12 cellular contexts compared by ENCODE assay signal in the genomic region with DNA sequence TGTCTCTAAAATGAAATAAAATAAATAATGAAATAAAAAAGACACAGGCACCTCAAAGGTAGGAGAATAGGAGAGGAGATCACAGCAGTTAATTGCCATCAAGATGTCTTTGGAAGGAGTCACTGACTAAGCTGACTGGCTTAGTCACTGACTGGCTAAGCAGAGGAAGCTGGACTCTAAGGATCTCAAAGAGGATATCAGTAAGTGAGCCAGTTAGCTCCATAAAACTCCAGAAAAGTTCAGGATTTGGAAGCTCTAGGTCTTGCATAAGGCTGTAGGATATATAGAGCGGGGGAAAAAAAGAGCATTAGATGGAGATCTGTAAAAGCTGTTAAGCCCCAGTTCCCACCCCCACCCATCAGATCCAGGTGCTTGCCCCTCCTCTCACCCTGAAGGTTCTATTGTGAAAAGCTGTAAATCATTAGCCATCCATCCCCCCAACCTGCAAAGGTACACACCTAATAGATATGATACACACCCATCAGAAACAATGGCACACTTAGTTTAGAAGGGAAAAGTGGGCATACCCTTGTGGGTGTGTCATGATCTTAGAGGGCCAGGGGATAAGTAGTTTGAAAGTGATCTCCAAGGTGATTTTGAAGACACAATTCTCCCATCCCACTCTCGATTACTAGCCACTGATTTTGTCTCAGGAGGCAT. TPM values are rescaled to one million over a fixed set of nuclear protein-coding genes. Genes with fewer than 3 reads are reported as not detected.
A peak's percentile ranks its signal among the peaks of the same experiment; 100 is the strongest.
DNase-seq lines count a peak whose midpoint lies in the region; ATAC-seq, FAIRE-seq and TF ChIP-seq lines count a peak whose summit lies in the region.
"Had no signal": no experiment of that assay in that cellular context is flagged by ENCODE, and none has a peak within 500 bp of the region (broad histone marks: within the 10 kb centered on the region; RNA-seq: fewer than 3 reads in every experiment).

No MANE protein-coding gene starts in this region.

- no peaks in the 10 kb centered on the region for H3K9me2 ChIP-seq in HCT116 (ENCODE audit: insufficient read depth)

- no TSS peak for BruUV-seq in HCT116 (replicated peaks; lab: Mats Ljungman, UMichigan)

- DNase-seq in A549 (ENCODE audit: low read depth in 1 of 2, low spot score in 1 of 2) (peak; percentile 10 to 46), HCT116 (ENCODE audit: low read depth, low spot score) (peak; percentile 60), ascending aorta (ENCODE audit: low spot score in 2 of 2) (peak in 1 of 2 donors; percentile 58), kidney epithelial cell (ENCODE audit: low read depth) (peak; percentile 45), C1 segment of cervical spinal cord (lab: John Stamatoyannopoulos, UW) (no peak), posterior cingulate gyrus (no peak)
- no peak for DNase-seq in natural killer cell treated with Interleukin-12 subunit alpha and Interleukin-12 subunit beta and Interleukin-15 and Interleukin-18, amount 100 ng/mL, for 72 hours (ENCODE audit: low spot score)
- DNase-seq in activated T-cell treated with anti-CD3 and anti-CD28 coated beads, Interleukin-2, amount 50 U/mL, for 24 hours, result no peak
- DNase-seq: activated naive CD4-positive, alpha-beta T cell treated with Interleukin-2 at 50 U/mL for 16 hours; foreskin melanocyte had no signal

- H3K4me3 Mint-ChIP-seq in natural killer cell treated with Interleukin-12 subunit alpha and Interleukin-12 subunit beta and Interleukin-15 and Interleukin-18, amount 100 ng/mL, for 72 hours, result no peak overlapping the region
- no peak overlapping the region for H3K4me3 Mint-ChIP-seq in activated T-cell treated with anti-CD3 and anti-CD28 coated beads, Interleukin-2, amount 50 U/mL, for 24 hours

- H3K4me2 ChIP-seq in A549, result peak overlapping the region; percentile 92
- peak overlapping the region; percentile 53 for H3K4me2 ChIP-seq in HCT116 (ENCODE audit: low read length)

- no peak for FAIRE-seq in A549 (lab: Jason Lieb, UNC)
- FAIRE-seq: TTC549 had no signal

- peaks cover 0 to 15% of the 10 kb centered on the region in 2 donors for H3K27me3 Mint-ChIP-seq in natural killer cell treated with Interleukin-12 subunit alpha and Interleukin-12 subunit beta and Interleukin-15 and Interleukin-18, amount 100 ng/mL, for 72 hours
- H3K27me3 Mint-ChIP-seq in activated T-cell treated with anti-CD3 and anti-CD28 coated beads, Interleukin-2, amount 50 U/mL, for 24 hours, result no peaks in the 10 kb centered on the region

- WGBS in A549 (ENCODE audit: missing lambda C conversion rate), result 44% methylated on average over 2 of the region's 2 CpGs

- intact Hi-C loops in HCT116 (cut with micrococcal nuclease) (loop anchor here (2.0 kb wide), 1 partner anchor 33 kb away; the partner anchor contains the start of gene CARMIL1), ascending aorta (cut with DNase I) (loop anchor here (5.0 kb wide), 1 partner anchor 46 kb away; no protein-coding TSS in a partner anchor), posterior cingulate gyrus (cut with DNase I) (no loop called here)

- TF ChIP-seq POLR2A in A549 (IDR thresholded peaks at IDR 0.05; ENCODE audit: low read length), result no peak
- no peak for TF ChIP-seq POLR2A in HCT116 (IDR thresholded peaks at IDR 0.05; ENCODE audit: borderline replicate concordance, extremely low read depth, insufficient read depth, insufficient read length)

- peaks cover 30% of the 10 kb centered on the region for H3K79me2 ChIP-seq in HCT116 (ENCODE audit: insufficient read depth, low read length)

- no peak overlapping the region for H2AFZ ChIP-seq in HCT116 (ENCODE audit: low read depth, low read length, poor library complexity, severe bottlenecking)

- POLR2A ChIA-PET in A549 (lab: Yijun Ruan, JAX), result interaction anchor here (0.7 to 2.5 kb wide), 2 partner anchors 9 to 32 kb away, joined by 3 to 7 read pairs; partner anchors contain the start of gene CARMIL1
- POLR2A ChIA-PET in HCT116 (lab: Charles Lee), result interaction anchor here (2.2 kb wide), 1 partner anchor 33 kb away, joined by 5 read pairs; the partner anchor contains the start of gene CARMIL1

- no peaks in the 10 kb centered on the region for H3K4me1 Mint-ChIP-seq in natural killer cell treated with Interleukin-12 subunit alpha and Interleukin-12 subunit beta and Interleukin-15 and Interleukin-18, amount 100 ng/mL, for 72 hours (ENCODE audit: low read depth in 2 of 2)
- H3K4me1 Mint-ChIP-seq in activated T-cell treated with anti-CD3 and anti-CD28 coated beads, Interleukin-2, amount 50 U/mL, for 24 hours (ENCODE audit: low read depth), result peaks cover 17% of the 10 kb centered on the region

- H3K4me3 ChIP-seq in A549, result peak overlapping the region; percentile 18; the same call in 1 of the 3 replicates
- peak overlapping the region in 1 of 2 experiments; percentile 1; a peak in 1 of 4 replicates for H3K4me3 ChIP-seq in HCT116 (replicated peaks in 1 of 2; ENCODE audit: low read depth in 1 of 2, low read length in 2 of 2)
- no peak overlapping the region for H3K4me3 ChIP-seq in ascending aorta
- H3K4me3 ChIP-seq in kidney epithelial cell (ENCODE audit: low read depth, low read length), result no peak overlapping the region
- H3K4me3 ChIP-seq: BLaER1 treated with 17β-estradiol and CSF1 and Interleukin-3, amounts not matched to agents 10 nM and 100 nM had no signal

- CTCF ChIA-PET in A549 (lab: Yijun Ruan, JAX) (no interaction called here), HCT116 (lab: Charles Lee) (no interaction called here)

- H3K27ac ChIP-seq in A549, result peak overlapping the region; percentile 76 to 80
- peak overlapping the region; percentile 16; the same call in 1 of the 2 replicates for H3K27ac ChIP-seq in HCT116 (ENCODE audit: low read depth, low read length)
- peak overlapping the region; percentile 12 to 77 for H3K27ac ChIP-seq in ascending aorta

- no peaks in the 10 kb centered on the region for H4K20me1 ChIP-seq in HCT116 (ENCODE audit: insufficient read depth)

- TF ChIP-seq EP300 in A549 (IDR thresholded peaks at IDR 0.05), result no peak

- no peaks in the 10 kb centered on the region for H3K36me3 Mint-ChIP-seq in natural killer cell treated with Interleukin-12 subunit alpha and Interleukin-12 subunit beta and Interleukin-15 and Interleukin-18, amount 100 ng/mL, for 72 hours
- H3K36me3 Mint-ChIP-seq in activated T-cell treated with anti-CD3 and anti-CD28 coated beads, Interleukin-2, amount 50 U/mL, for 24 hours (ENCODE audit: low read depth), result no peaks in the 10 kb centered on the region

- TF ChIP-seq RAD21 in A549 (conservative IDR thresholded peaks at IDR 0.05 in 1 of 2, IDR thresholded peaks at IDR 0.05 in 1 of 2), result no peak
- TF ChIP-seq RAD21 in HCT116 (IDR thresholded peaks at IDR 0.05; ENCODE audit: low read depth), result no peak

- H3K27me3 ChIP-seq in HCT116 (ENCODE audit: insufficient read depth, low read length), result no peaks in the 10 kb centered on the region
- H3K27me3 ChIP-seq in ascending aorta, result no peaks in the 10 kb centered on the region
- no peaks in the 10 kb centered on the region for H3K27me3 ChIP-seq in kidney epithelial cell (ENCODE audit: control insufficient read depth, insufficient read depth, low read length)
- H3K27me3 ChIP-seq: BLaER1 treated with 17β-estradiol and CSF1 and Interleukin-3, amounts not matched to agents 10 nM and 100 nM had no signal

- H3K9me3 ChIP-seq in A549 (no peaks in the 10 kb centered on the region), HCT116 (ENCODE audit: control insufficient read depth in 1 of 2, insufficient read depth in 1 of 2, low read depth in 1 of 2, low read length in 2 of 2) (no peaks in the 10 kb centered on the region), ascending aorta (no peaks in the 10 kb centered on the region)
- H3K9me3 ChIP-seq: BLaER1 treated with 17β-estradiol and CSF1 and Interleukin-3, amounts not matched to agents 10 nM and 100 nM had no signal

- ATAC-seq in A549 (peak; percentile 82 to 87), HCT116 (peak; percentile 91)
- ATAC-seq in natural killer cell treated with Interleukin-12 subunit alpha and Interleukin-12 subunit beta and Interleukin-15 and Interleukin-18, amount 100 ng/mL, for 72 hours, result no peak

- TF ChIP-seq CTCF in A549 (IDR thresholded peaks at IDR 0.05) (no peak), HCT116 (IDR thresholded peaks at IDR 0.05 in 2 of 3, conservative IDR thresholded peaks at IDR 0.05 in 1 of 3; ENCODE audit: borderline replicate concordance in 1 of 3, insufficient read depth in 1 of 3, low read depth in 2 of 3, low read length in 2 of 3) (no peak), ascending aorta (IDR thresholded peaks at IDR 0.05) (no peak), kidney epithelial cell (IDR thresholded peaks at IDR 0.05; ENCODE audit: insufficient read depth, low read length, poor library complexity, severe bottlenecking) (no peak)

- H3K27ac Mint-ChIP-seq in natural killer cell treated with Interleukin-12 subunit alpha and Interleukin-12 subunit beta and Interleukin-15 and Interleukin-18, amount 100 ng/mL, for 72 hours, result no peak overlapping the region
- no peak overlapping the region for H3K27ac Mint-ChIP-seq in activated T-cell treated with anti-CD3 and anti-CD28 coated beads, Interleukin-2, amount 50 U/mL, for 24 hours

- H3K9me3 Mint-ChIP-seq in natural killer cell treated with Interleukin-12 subunit alpha and Interleukin-12 subunit beta and Interleukin-15 and Interleukin-18, amount 100 ng/mL, for 72 hours, result no peaks in the 10 kb centered on the region
- no peaks in the 10 kb centered on the region for H3K9me3 Mint-ChIP-seq in activated T-cell treated with anti-CD3 and anti-CD28 coated beads, Interleukin-2, amount 50 U/mL, for 24 hours

- H3K9ac ChIP-seq in HCT116 (ENCODE audit: low read length), result no peak overlapping the region
- H3K9ac ChIP-seq: BLaER1 treated with 17β-estradiol and CSF1 and Interleukin-3, amounts not matched to agents 10 nM and 100 nM had no signal

- H3K36me3 ChIP-seq in HCT116 (ENCODE audit: control insufficient read depth in 1 of 2, insufficient read depth in 2 of 2, low read length in 2 of 2) (no peaks in the 10 kb centered on the region), ascending aorta (no peaks in the 10 kb centered on the region), kidney epithelial cell (ENCODE audit: control insufficient read depth, insufficient read depth, low read length) (no peaks in the 10 kb centered on the region)
- H3K36me3 ChIP-seq: BLaER1 treated with 17β-estradiol and CSF1 and Interleukin-3, amounts not matched to agents 10 nM and 100 nM had no signal

- H3K4me1 ChIP-seq in A549 (peaks cover 37% of the 10 kb centered on the region), HCT116 (ENCODE audit: control insufficient read depth in 1 of 2, insufficient read depth in 2 of 2, low read length in 2 of 2) (peaks cover 31 to 39% of the 10 kb centered on the region in 2 experiments), ascending aorta (peaks cover 5 to 66% of the 10 kb centered on the region in 2 donors)

- RAD21 ChIA-PET in HCT116 (lab: Charles Lee; ENCODE audit: low non-redundant PET in 1 of 2, low total read pairs in 2 of 2, uncharacterized antibody in 2 of 2, unreplicated experiment in 2 of 2), result no interaction called here

RNA-seq across cellular contexts. Expression of gene CARMIL1, which starts 32.2 kb away (rescaled TPM):
- polyA plus RNA-seq in A549 (2011; rRNA removed), result 11.8 and 16.1 TPM in 2 replicates
- polyA plus RNA-seq in A549 (2012; cell fraction: cytosol; rRNA removed), result 3.1 and 3.2 TPM in 2 replicates
- polyA plus RNA-seq in A549 (2012; cell fraction: nucleus; rRNA removed), result 1.8 and 3.5 TPM in 2 replicates
- polyA plus RNA-seq in A549 (2017; fragmentation: RNase III; extraction: RNeasy Plus Mini Kit Qiagen cat#74134 plus additional on column Dnase treatment), result 9.0 to 11.5 TPM (median 10.8 TPM) in 3 replicates
- 12.3 and 14.6 TPM in 2 replicates for polyA minus RNA-seq in A549 (2011; rRNA and poly(A)+ RNA removed)
- 21.7 TPM for total RNA-seq in HCT116 (2021; ENCODE audit: unreplicated experiment)
- polyA plus RNA-seq in HCT116 (2012), result 6.4 and 7.9 TPM in 2 replicates
- 16.1 TPM for total RNA-seq in ascending aorta
- 14.7 and 19.0 TPM in 2 replicates for total RNA-seq in kidney epithelial cell
- under 1 TPM; 0.56 to 0.76 TPM for total RNA-seq in natural killer cell treated with Interleukin-12 subunit alpha and Interleukin-12 subunit beta and Interleukin-15 and Interleukin-18, amount 100 ng/mL, for 72 hours

Comparison
In these comparisons a context has a peak if more than half of its experiments do, and no peak if none do; other contexts are left out.
1. ATAC-seq: peak in A549 (2 of 2) and HCT116 (single experiment); none in natural killer cell treated with Interleukin-12 subunit alpha and Interleukin-12 subunit beta and Interleukin-15 and Interleukin-18, amount 100 ng/mL, for 72 hours (0 of 2).
2. DNase-seq: peak in A549 (2 of 2), HCT116 (single experiment) and kidney epithelial cell (single experiment); none in natural killer cell treated with Interleukin-12 subunit alpha and Interleukin-12 subunit beta and Interleukin-15 and Interleukin-18, amount 100 ng/mL, for 72 hours (single experiment), C1 segment of cervical spinal cord (0 of 14), posterior cingulate gyrus (0 of 10) and activated T-cell treated with anti-CD3 and anti-CD28 coated beads, Interleukin-2, amount 50 U/mL, for 24 hours (single experiment).
3. H3K27ac ChIP-seq: peak in every context shown above with its lines; median percentile 78 in A549; 44 in ascending aorta; 16 in HCT116.